In genomic region chr12:48424644-48425043, GRCh38 we compare ENCODE assay signal across 22 cellular contexts. TPM values are rescaled to one million over a fixed set of nuclear protein-coding genes. Genes with fewer than 3 reads are reported as not detected.
DNase-seq lines count a peak whose midpoint lies in the region; ATAC-seq lines count a peak whose summit lies in the region.
"Had no signal": no experiment of that assay in that cellular context is flagged by ENCODE, and none has a peak within 500 bp of the region (broad histone marks: within the 10 kb centered on the region; RNA-seq: fewer than 3 reads in every experiment).

No MANE protein-coding gene starts in this region.

- H3K4me1 Mint-ChIP-seq in activated CD4-positive, alpha-beta memory T cell treated with anti-CD3 and anti-CD28 coated beads for 36 hours (ENCODE audit: low read depth) = no peaks in the 10 kb centered on the region
- no peaks in the 10 kb centered on the region for H3K4me1 Mint-ChIP-seq in activated CD4-positive, alpha-beta memory T cell treated with anti-CD3 and anti-CD28 coated beads, Interleukin-2, amount 10 ng/mL, durations not matched to agents 7 days and 5 days
- H3K4me1 Mint-ChIP-seq in activated T-helper 17 cell treated with anti-CD3 and anti-CD28 coated beads, Interleukin-2, amount 50 U/mL, for 72 hours = no peaks in the 10 kb centered on the region

- intact Hi-C loops in activated CD4-positive, alpha-beta memory T cell treated with anti-CD3 and anti-CD28 coated beads for 36 hours (cut with micrococcal nuclease) = no loop called here

- CTCF ChIA-PET in activated CD4-positive, alpha-beta memory T cell treated with anti-CD3 and anti-CD28 coated beads for 36 hours (lab: Charles Lee) = no interaction called here
- CTCF ChIA-PET in activated CD4-positive, alpha-beta memory T cell treated with anti-CD3 and anti-CD28 coated beads, Interleukin-2, amount 10 ng/mL, durations not matched to agents 7 days and 5 days (lab: Charles Lee) = no interaction called here

- H3K4me3 Mint-ChIP-seq in activated CD4-positive, alpha-beta memory T cell treated with anti-CD3 and anti-CD28 coated beads for 36 hours = no peak overlapping the region
- no peak overlapping the region for H3K4me3 Mint-ChIP-seq in activated CD4-positive, alpha-beta memory T cell treated with anti-CD3 and anti-CD28 coated beads, Interleukin-2, amount 10 ng/mL, durations not matched to agents 7 days and 5 days
- H3K4me3 Mint-ChIP-seq in activated T-helper 17 cell treated with anti-CD3 and anti-CD28 coated beads, Interleukin-2, amount 50 U/mL, for 72 hours = no peak overlapping the region
- H3K4me3 Mint-ChIP-seq: CD4-positive, CD25-positive, alpha-beta regulatory T cell; CD8-positive, alpha-beta memory T cell; HFFc6 had no signal

- ATAC-seq in activated T-helper 17 cell treated with anti-CD3 and anti-CD28 coated beads, Interleukin-2, amount 50 U/mL, for 72 hours (replicated peaks) = peak; percentile 46
- ATAC-seq: GM12878, HCT116 had no signal

- peaks cover 2% of the 10 kb centered on the region for H3K36me3 Mint-ChIP-seq in activated CD4-positive, alpha-beta memory T cell treated with anti-CD3 and anti-CD28 coated beads for 36 hours
- no peaks in the 10 kb centered on the region for H3K36me3 Mint-ChIP-seq in activated CD4-positive, alpha-beta memory T cell treated with anti-CD3 and anti-CD28 coated beads, Interleukin-2, amount 10 ng/mL, durations not matched to agents 7 days and 5 days (ENCODE audit: low read depth)
- H3K36me3 Mint-ChIP-seq in activated T-helper 17 cell treated with anti-CD3 and anti-CD28 coated beads, Interleukin-2, amount 50 U/mL, for 72 hours (ENCODE audit: low read depth) = no peaks in the 10 kb centered on the region
- H3K36me3 Mint-ChIP-seq: CD4-positive, CD25-positive, alpha-beta regulatory T cell had no signal

- peaks cover 15% of the 10 kb centered on the region for H3K27me3 Mint-ChIP-seq in activated CD4-positive, alpha-beta memory T cell treated with anti-CD3 and anti-CD28 coated beads for 36 hours
- peaks cover 5% of the 10 kb centered on the region for H3K27me3 Mint-ChIP-seq in activated CD4-positive, alpha-beta memory T cell treated with anti-CD3 and anti-CD28 coated beads, Interleukin-2, amount 10 ng/mL, durations not matched to agents 7 days and 5 days
- peaks cover 22% of the 10 kb centered on the region for H3K27me3 Mint-ChIP-seq in activated T-helper 17 cell treated with anti-CD3 and anti-CD28 coated beads, Interleukin-2, amount 50 U/mL, for 72 hours

- DNase-seq in activated CD4-positive, alpha-beta memory T cell treated with anti-CD3 and anti-CD28 coated beads for 36 hours = peak; percentile 20
- no peak for DNase-seq in activated CD4-positive, alpha-beta memory T cell treated with anti-CD3 and anti-CD28 coated beads, Interleukin-2, amount 10 ng/mL, durations not matched to agents 7 days and 5 days
- DNase-seq in dermis microvascular lymphatic vessel endothelial cell (ENCODE audit: low read depth in 2 of 2) (peak; percentile 18 to 33), NCI-H2029 (lab: John Stamatoyannopoulos, UW) (no peak), T-helper 9 cell (no peak)
- DNase-seq: ACHN; BE2C; C1 segment of cervical spinal cord; CD4-positive, CD25-positive, alpha-beta regulatory T cell; CD8-positive, alpha-beta memory T cell; COR-L47; DMS 273 treated with DMSO at 0.1 percent for 48 hours; DMS53; DND-41; EL; GOT3; H7; HFFc6 had no signal

- POLR2A ChIA-PET in activated CD4-positive, alpha-beta memory T cell treated with anti-CD3 and anti-CD28 coated beads for 36 hours (lab: Charles Lee) = no interaction called here
- POLR2A ChIA-PET in activated CD4-positive, alpha-beta memory T cell treated with anti-CD3 and anti-CD28 coated beads, Interleukin-2, amount 10 ng/mL, durations not matched to agents 7 days and 5 days (lab: Charles Lee) = no interaction called here

- no peak overlapping the region for H3K27ac Mint-ChIP-seq in activated CD4-positive, alpha-beta memory T cell treated with anti-CD3 and anti-CD28 coated beads for 36 hours
- H3K27ac Mint-ChIP-seq in activated CD4-positive, alpha-beta memory T cell treated with anti-CD3 and anti-CD28 coated beads, Interleukin-2, amount 10 ng/mL, durations not matched to agents 7 days and 5 days = no peak overlapping the region
- H3K27ac Mint-ChIP-seq in activated T-helper 17 cell treated with anti-CD3 and anti-CD28 coated beads, Interleukin-2, amount 50 U/mL, for 72 hours = no peak overlapping the region
- H3K27ac Mint-ChIP-seq: CD4-positive, CD25-positive, alpha-beta regulatory T cell; CD8-positive, alpha-beta memory T cell; HFFc6 had no signal

- no peaks in the 10 kb centered on the region for H3K9me3 Mint-ChIP-seq in activated CD4-positive, alpha-beta memory T cell treated with anti-CD3 and anti-CD28 coated beads for 36 hours
- H3K9me3 Mint-ChIP-seq in activated CD4-positive, alpha-beta memory T cell treated with anti-CD3 and anti-CD28 coated beads, Interleukin-2, amount 10 ng/mL, durations not matched to agents 7 days and 5 days = peaks cover 3% of the 10 kb centered on the region
- H3K9me3 Mint-ChIP-seq in activated T-helper 17 cell treated with anti-CD3 and anti-CD28 coated beads, Interleukin-2, amount 50 U/mL, for 72 hours = peaks cover 4% of the 10 kb centered on the region
- H3K9me3 Mint-ChIP-seq: HFFc6 had no signal

RNA-seq across cellular contexts. Expression of gene ANP32D, which starts 47.7 kb away (rescaled TPM):
- total RNA-seq in activated CD4-positive, alpha-beta memory T cell treated with anti-CD3 and anti-CD28 coated beads for 36 hours = not detected
- total RNA-seq in activated CD4-positive, alpha-beta memory T cell treated with anti-CD3 and anti-CD28 coated beads, Interleukin-2, amount 10 ng/mL, durations not matched to agents 7 days and 5 days = not detected
- total RNA-seq in activated T-helper 17 cell treated with anti-CD3 and anti-CD28 coated beads, Interleukin-2, amount 50 U/mL, for 72 hours = not detected
- not detected in 2 replicates for total RNA-seq in dermis microvascular lymphatic vessel endothelial cell
- total RNA-seq: CD4-positive, CD25-positive, alpha-beta regulatory T cell; CD8-positive, alpha-beta memory T cell; G401; GM12878; H7; HFFc6 had no signal

RNA-seq across cellular contexts. Expression of gene C12orf54, which starts 57.7 kb away (rescaled TPM):
- not detected for total RNA-seq in activated CD4-positive, alpha-beta memory T cell treated with anti-CD3 and anti-CD28 coated beads for 36 hours
- total RNA-seq in activated CD4-positive, alpha-beta memory T cell treated with anti-CD3 and anti-CD28 coated beads, Interleukin-2, amount 10 ng/mL, durations not matched to agents 7 days and 5 days = not detected
- not detected for total RNA-seq in activated T-helper 17 cell treated with anti-CD3 and anti-CD28 coated beads, Interleukin-2, amount 50 U/mL, for 72 hours
- total RNA-seq in dermis microvascular lymphatic vessel endothelial cell = not detected in 2 replicates
- total RNA-seq: CD4-positive, CD25-positive, alpha-beta regulatory T cell; CD8-positive, alpha-beta memory T cell; G401; H7; HFFc6 had no signal

Comparison
In these comparisons a context has a peak if more than half of its experiments do, and no peak if none do; other contexts are left out.
1. DNase-seq: peak in activated CD4-positive, alpha-beta memory T cell treated with anti-CD3 and anti-CD28 coated beads for 36 hours (single experiment) and dermis microvascular lymphatic vessel endothelial cell (2 of 2); none in activated CD4-positive, alpha-beta memory T cell treated with anti-CD3 and anti-CD28 coated beads, Interleukin-2, amount 10 ng/mL, durations not matched to agents 7 days and 5 days (single experiment), NCI-H2029 (single experiment) and T-helper 9 cell (single experiment).